Comparison of ENCODE assay signal across 2 cellular contexts in the genomic region with DNA sequence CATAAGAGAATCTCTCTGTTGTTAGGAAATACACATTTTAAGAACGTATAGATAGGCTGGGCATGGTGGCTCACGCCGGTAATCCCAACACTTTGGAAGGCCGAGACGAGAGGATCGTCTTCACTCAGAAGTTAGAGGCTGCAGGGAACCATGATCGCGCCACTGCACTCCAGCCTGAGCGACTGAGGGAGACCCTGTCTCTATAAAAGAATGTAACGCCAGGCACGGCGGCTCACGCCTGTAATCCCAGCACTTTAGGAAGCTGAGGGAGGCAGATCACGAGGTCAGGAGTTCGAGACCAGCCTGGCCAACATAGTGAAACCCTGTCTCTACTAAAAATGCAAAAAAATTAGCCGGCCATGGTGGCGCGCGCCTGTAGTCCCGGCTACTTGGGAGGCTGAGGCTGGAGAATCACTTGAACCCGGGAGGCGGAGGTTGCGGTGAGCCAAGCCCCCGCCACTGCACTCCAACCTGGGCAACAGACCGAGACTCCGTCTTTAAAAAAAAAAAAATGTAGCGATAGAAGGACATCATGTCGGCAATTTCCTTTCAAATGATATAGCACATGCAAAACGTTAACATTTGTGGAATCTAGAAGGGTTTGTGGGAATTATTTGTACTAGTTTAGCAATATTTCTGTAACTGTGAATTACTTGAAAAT.
TF ChIP-seq lines count a peak whose summit lies in the region.

No MANE protein-coding gene starts in this region.

TF ChIP-seq in A549, 52 proteins besides CTCF, POLR2A, EP300 and RAD21:
- TF ChIP-seq MAFK (IDR thresholded peaks at IDR 0.05; ENCODE audit: partially characterized antibody) (no peak), KDM5A (IDR thresholded peaks at IDR 0.05) (no peak), GATA3 (IDR thresholded peaks at IDR 0.05; ENCODE audit: borderline replicate concordance) (no peak), ZNF302 (CRISPR knock-in tag; IDR thresholded peaks at IDR 0.05) (no peak), EHMT2 (IDR thresholded peaks at IDR 0.05; ENCODE audit: low read depth) (no peak), HOXB13 (CRISPR knock-in tag; IDR thresholded peaks at IDR 0.05; ENCODE audit: low read depth) (no peak), EHF (CRISPR knock-in tag; IDR thresholded peaks at IDR 0.05) (no peak), TFCP2L1 (CRISPR knock-in tag; IDR thresholded peaks at IDR 0.05) (no peak), HEYL (CRISPR knock-in tag; IDR thresholded peaks at IDR 0.05) (no peak), KDM1A (IDR thresholded peaks at IDR 0.05; ENCODE audit: low read depth) (no peak), HOXB5 (CRISPR knock-in tag; IDR thresholded peaks at IDR 0.05) (no peak), FOSB (CRISPR knock-in tag; IDR thresholded peaks at IDR 0.05) (no peak), MAZ (IDR thresholded peaks at IDR 0.05; ENCODE audit: borderline replicate concordance, low read depth, low read length) (no peak), RFX5 (IDR thresholded peaks at IDR 0.05) (no peak), CEBPB (IDR thresholded peaks at IDR 0.05) (no peak)
- TF ChIP-seq, protein P1, sequence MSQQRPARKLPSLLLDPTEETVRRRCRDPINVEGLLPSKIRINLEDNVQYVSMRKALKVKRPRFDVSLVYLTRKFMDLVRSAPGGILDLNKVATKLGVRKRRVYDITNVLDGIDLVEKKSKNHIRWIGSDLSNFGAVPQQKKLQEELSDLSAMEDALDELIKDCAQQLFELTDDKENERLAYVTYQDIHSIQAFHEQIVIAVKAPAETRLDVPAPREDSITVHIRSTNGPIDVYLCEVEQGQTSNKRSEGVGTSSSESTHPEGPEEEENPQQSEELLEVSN (IDR thresholded peaks at IDR 0.05; ENCODE audit: borderline replicate concordance, low read depth): no peak
- TF ChIP-seq, protein P2, sequence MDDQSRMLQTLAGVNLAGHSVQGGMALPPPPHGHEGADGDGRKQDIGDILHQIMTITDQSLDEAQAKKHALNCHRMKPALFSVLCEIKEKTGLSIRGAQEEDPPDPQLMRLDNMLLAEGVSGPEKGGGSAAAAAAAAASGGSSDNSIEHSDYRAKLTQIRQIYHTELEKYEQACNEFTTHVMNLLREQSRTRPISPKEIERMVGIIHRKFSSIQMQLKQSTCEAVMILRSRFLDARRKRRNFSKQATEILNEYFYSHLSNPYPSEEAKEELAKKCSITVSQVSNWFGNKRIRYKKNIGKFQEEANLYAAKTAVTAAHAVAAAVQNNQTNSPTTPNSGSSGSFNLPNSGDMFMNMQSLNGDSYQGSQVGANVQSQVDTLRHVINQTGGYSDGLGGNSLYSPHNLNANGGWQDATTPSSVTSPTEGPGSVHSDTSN (IDR thresholded peaks at IDR 0.05): no peak
- TF ChIP-seq, protein P3, sequence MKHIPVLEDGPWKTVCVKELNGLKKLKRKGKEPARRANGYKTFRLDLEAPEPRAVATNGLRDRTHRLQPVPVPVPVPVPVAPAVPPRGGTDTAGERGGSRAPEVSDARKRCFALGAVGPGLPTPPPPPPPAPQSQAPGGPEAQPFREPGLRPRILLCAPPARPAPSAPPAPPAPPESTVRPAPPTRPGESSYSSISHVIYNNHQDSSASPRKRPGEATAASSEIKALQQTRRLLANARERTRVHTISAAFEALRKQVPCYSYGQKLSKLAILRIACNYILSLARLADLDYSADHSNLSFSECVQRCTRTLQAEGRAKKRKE (CRISPR knock-in tag; IDR thresholded peaks at IDR 0.05; ENCODE audit: low read depth): no peak

TF ChIP-seq in IMR-90, 13 proteins besides CTCF, POLR2A, EP300 and RAD21:
- TF ChIP-seq MAZ (IDR thresholded peaks at IDR 0.05; ENCODE audit: borderline replicate concordance, low read depth, low read length) (no peak), CEBPB (IDR thresholded peaks at IDR 0.05; ENCODE audit: low read depth, low read length) (no peak), NFE2L2 (IDR thresholded peaks at IDR 0.05; ENCODE audit: low read depth, low read length) (no peak), RCOR1 (IDR thresholded peaks at IDR 0.05; ENCODE audit: insufficient replicate concordance, low read length) (no peak), CHD1 (IDR thresholded peaks at IDR 0.05; ENCODE audit: low read depth, low read length) (no peak), MAFK (IDR thresholded peaks at IDR 0.05; ENCODE audit: low read depth, low read length) (no peak), FOS (IDR thresholded peaks at IDR 0.05; ENCODE audit: low read depth, low read length) (no peak), RFX5 (IDR thresholded peaks at IDR 0.05; ENCODE audit: low read depth, low read length) (no peak), SMC3 (IDR thresholded peaks at IDR 0.05; ENCODE audit: low read depth, low read length) (no peak), MXI1 (IDR thresholded peaks at IDR 0.05; ENCODE audit: borderline replicate concordance, low read depth, low read length) (no peak), BHLHE40 (IDR thresholded peaks at IDR 0.05; ENCODE audit: low read depth, low read length) (no peak)
- TF ChIP-seq, protein P4, sequence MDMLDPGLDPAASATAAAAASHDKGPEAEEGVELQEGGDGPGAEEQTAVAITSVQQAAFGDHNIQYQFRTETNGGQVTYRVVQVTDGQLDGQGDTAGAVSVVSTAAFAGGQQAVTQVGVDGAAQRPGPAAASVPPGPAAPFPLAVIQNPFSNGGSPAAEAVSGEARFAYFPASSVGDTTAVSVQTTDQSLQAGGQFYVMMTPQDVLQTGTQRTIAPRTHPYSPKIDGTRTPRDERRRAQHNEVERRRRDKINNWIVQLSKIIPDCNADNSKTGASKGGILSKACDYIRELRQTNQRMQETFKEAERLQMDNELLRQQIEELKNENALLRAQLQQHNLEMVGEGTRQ (IDR thresholded peaks at IDR 0.05; ENCODE audit: low read depth, low read length): no peak
- TF ChIP-seq, protein P5, sequence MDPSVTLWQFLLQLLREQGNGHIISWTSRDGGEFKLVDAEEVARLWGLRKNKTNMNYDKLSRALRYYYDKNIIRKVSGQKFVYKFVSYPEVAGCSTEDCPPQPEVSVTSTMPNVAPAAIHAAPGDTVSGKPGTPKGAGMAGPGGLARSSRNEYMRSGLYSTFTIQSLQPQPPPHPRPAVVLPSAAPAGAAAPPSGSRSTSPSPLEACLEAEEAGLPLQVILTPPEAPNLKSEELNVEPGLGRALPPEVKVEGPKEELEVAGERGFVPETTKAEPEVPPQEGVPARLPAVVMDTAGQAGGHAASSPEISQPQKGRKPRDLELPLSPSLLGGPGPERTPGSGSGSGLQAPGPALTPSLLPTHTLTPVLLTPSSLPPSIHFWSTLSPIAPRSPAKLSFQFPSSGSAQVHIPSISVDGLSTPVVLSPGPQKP (IDR thresholded peaks at IDR 0.05; ENCODE audit: borderline replicate concordance, low read depth, low read length): no peak
